Comparison of ENCODE assay signal across 1 cellular context in the genomic region with DNA sequence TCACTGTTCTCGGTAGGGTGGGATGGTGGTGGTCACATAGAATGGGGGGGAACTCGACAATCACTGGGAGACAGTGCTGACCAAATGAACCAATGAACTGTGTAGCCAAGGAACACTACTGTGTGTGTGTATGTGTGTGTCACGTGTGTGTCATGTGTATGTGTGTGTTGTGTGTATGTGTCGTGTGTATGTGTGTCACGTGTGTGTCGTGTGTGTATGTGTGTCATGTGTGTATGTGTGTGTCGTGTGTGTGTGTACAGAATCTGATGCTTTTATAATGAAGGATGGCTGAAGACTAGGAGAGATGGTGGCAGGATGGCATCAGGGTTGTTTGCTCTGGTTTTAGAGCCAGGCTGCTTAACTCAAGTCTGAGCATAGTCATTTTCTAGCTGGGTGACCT.
TF ChIP-seq lines count a peak whose summit lies in the region.

No MANE protein-coding gene starts in this region.

TF ChIP-seq in H1, 55 proteins besides CTCF, POLR2A, EP300 and RAD21:
- TF ChIP-seq KDM4A (IDR thresholded peaks at IDR 0.05; ENCODE audit: low read depth, low read length, severe bottlenecking) (no peak), POLR2AphosphoS5 (IDR thresholded peaks at IDR 0.05; ENCODE audit: low read depth, low read length) (no peak), TEAD4 (IDR thresholded peaks at IDR 0.05; ENCODE audit: low read depth, low read length) (no peak), JUND (IDR thresholded peaks at IDR 0.05; ENCODE audit: low read length) (no peak), HDAC2 (IDR thresholded peaks at IDR 0.05; ENCODE audit: borderline replicate concordance in 1 of 2, low read depth in 2 of 2, low read length in 2 of 2) (no peak), BRCA1 (IDR thresholded peaks at IDR 0.05; ENCODE audit: low read depth, low read length) (no peak), ZNF274 (IDR thresholded peaks at IDR 0.05; ENCODE audit: borderline replicate concordance, extremely low read depth, low read length) (no peak)
- TF ChIP-seq, protein P1, sequence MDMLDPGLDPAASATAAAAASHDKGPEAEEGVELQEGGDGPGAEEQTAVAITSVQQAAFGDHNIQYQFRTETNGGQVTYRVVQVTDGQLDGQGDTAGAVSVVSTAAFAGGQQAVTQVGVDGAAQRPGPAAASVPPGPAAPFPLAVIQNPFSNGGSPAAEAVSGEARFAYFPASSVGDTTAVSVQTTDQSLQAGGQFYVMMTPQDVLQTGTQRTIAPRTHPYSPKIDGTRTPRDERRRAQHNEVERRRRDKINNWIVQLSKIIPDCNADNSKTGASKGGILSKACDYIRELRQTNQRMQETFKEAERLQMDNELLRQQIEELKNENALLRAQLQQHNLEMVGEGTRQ (IDR thresholded peaks at IDR 0.05; ENCODE audit: low read length): no peak
- TF ChIP-seq, protein P2, sequence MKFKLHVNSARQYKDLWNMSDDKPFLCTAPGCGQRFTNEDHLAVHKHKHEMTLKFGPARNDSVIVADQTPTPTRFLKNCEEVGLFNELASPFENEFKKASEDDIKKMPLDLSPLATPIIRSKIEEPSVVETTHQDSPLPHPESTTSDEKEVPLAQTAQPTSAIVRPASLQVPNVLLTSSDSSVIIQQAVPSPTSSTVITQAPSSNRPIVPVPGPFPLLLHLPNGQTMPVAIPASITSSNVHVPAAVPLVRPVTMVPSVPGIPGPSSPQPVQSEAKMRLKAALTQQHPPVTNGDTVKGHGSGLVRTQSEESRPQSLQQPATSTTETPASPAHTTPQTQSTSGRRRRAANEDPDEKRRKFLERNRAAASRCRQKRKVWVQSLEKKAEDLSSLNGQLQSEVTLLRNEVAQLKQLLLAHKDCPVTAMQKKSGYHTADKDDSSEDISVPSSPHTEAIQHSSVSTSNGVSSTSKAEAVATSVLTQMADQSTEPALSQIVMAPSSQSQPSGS (IDR thresholded peaks at IDR 0.05; ENCODE audit: low read length): no peak
TF ChIP-seq in H1: peak in this region for 0.
